ENCODE assay signal across 11 cellular contexts in the genomic region with DNA sequence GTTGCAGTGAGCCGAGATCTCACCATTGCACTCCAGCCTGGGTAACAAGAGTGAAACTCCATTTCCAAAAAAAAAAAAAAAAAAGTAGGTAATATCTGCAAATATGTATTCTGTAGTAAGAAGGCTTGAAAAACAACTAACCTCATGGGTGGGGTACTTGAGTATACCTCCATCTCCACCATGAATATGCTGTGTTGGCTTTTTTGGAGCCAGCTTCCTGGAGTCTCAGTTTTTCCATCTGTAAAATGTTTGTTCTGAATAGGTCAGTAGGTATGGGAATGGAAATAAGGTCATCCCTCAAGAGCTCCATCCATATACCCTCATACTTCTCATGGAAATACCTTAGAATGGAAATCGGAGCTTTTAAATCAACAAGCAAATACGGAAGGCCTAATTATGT.
"Had no signal": no experiment of that assay in that cellular context is flagged by ENCODE, and none has a peak within 500 bp of the region (broad histone marks: within the 10 kb centered on the region; RNA-seq: fewer than 3 reads in every experiment).

No MANE protein-coding gene starts in this region.

- H3K9me3 ChIP-seq: HAP-1 had no signal

- H3K4me2 ChIP-seq: GM23338 had no signal

- DNase-seq: GM23248, GOT3, H7, H9, HCEC 1CT, HFFc6 had no signal

- H3K4me3 ChIP-seq: GM23248, GM23338, HAP-1 had no signal

- H3K27ac ChIP-seq: GM23248 had no signal

- FAIRE-seq: H1, H54 had no signal

- H3K4me1 ChIP-seq: HAP-1 had no signal

- H3K36me3 ChIP-seq: HAP-1 had no signal

- H3K9ac ChIP-seq: GM23248 had no signal

- H2AFZ ChIP-seq: GM23248, GM23338 had no signal

- ATAC-seq: GM23338, HCT116 had no signal
